In the genomic region with DNA sequence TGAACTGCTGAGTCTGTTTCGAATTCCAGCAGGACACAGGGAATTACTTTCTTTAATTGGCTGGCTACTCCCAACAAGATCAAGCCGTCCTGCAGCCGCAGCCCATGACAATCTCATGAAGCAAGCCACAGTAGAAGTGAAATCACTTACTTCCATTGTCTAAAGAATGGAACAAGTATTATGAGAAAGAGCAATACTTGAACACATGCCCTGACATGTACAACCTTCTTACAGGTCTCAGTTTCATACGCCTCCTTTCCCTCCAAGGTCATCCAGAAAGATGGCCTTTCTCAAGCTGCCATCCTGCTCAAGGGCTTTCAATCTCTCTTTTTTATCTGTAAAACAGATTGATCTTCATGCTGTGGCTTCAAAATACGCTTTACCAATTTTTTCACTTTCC, we compare ENCODE assay signal across 27 cellular contexts.
DNase-seq lines count a peak whose midpoint lies in the region; ATAC-seq, FAIRE-seq and TF ChIP-seq lines count a peak whose summit lies in the region.
"Had no signal": no experiment of that assay in that cellular context is flagged by ENCODE, and none has a peak within 500 bp of the region (broad histone marks: within the 10 kb centered on the region; RNA-seq: fewer than 3 reads in every experiment).

No MANE protein-coding gene starts in this region.

- peak overlapping the region; percentile 12 for H3K27ac Mint-ChIP-seq in T-helper 2 cell treated with Interferon-gamma antibody and Interleukin-4, amounts not matched to agents 5 μg/mL and 100 μg/mL, for 36 hours
- peak overlapping the region; percentile 63 for H3K27ac Mint-ChIP-seq in activated T-helper 17 cell treated with anti-CD3 and anti-CD28 coated beads, Interleukin-2, amount 50 U/mL, for 72 hours
- H3K27ac Mint-ChIP-seq: type B pancreatic cell had no signal

- no peak for TF ChIP-seq EP300 in HepG2 (IDR thresholded peaks at IDR 0.05; ENCODE audit: low read depth in 2 of 2, low read length in 2 of 2)
- TF ChIP-seq EP300 in HepG2 (CRISPR knock-in tag; IDR thresholded peaks at IDR 0.05; ENCODE audit: borderline replicate concordance): no peak

- POLR2A ChIA-PET in HepG2 (lab: Yijun Ruan, JAX): no interaction called here

- ATAC-seq in GM18498 (IDR thresholded peaks at IDR 0.05; ENCODE audit: unreplicated experiment) (peak; percentile 64), foreskin keratinocyte (peak; percentile 14), HepG2 (no peak), pancreas (no peak), GM21390 (IDR thresholded peaks at IDR 0.05; ENCODE audit: unreplicated experiment) (no peak)
- no peak for ATAC-seq in activated T-helper 17 cell treated with anti-CD3 and anti-CD28 coated beads, Interleukin-2, amount 50 U/mL, for 72 hours (replicated peaks)
- ATAC-seq: K562, Panc1, T-cell had no signal

- peaks cover 10% of the 10 kb centered on the region for H3K9me3 Mint-ChIP-seq in T-helper 2 cell treated with Interferon-gamma antibody and Interleukin-4, amounts not matched to agents 5 μg/mL and 100 μg/mL, for 36 hours
- no peaks in the 10 kb centered on the region for H3K9me3 Mint-ChIP-seq in activated T-helper 17 cell treated with anti-CD3 and anti-CD28 coated beads, Interleukin-2, amount 50 U/mL, for 72 hours
- H3K9me3 Mint-ChIP-seq: T-cell, type B pancreatic cell had no signal

- H3K4me1 ChIP-seq in foreskin keratinocyte: peaks cover 4% of the 10 kb centered on the region
- H3K4me1 ChIP-seq in HepG2 (ENCODE audit: insufficient read depth, low read length): peaks cover 13% of the 10 kb centered on the region
- H3K4me1 ChIP-seq in pancreas: peaks cover 0 to 4% (median 0%) of the 10 kb centered on the region in 3 donors

- intact Hi-C loops in HepG2 (cut with micrococcal nuclease; ENCODE audit: unreplicated experiment): no loop called here
- intact Hi-C loops in pancreas (cut with DNase I): no loop called here

- no peak for TF ChIP-seq POLR2A in HepG2 (IDR thresholded peaks at IDR 0.05; ENCODE audit: insufficient read depth in 1 of 2, low read depth in 2 of 2, low read length in 2 of 2)

- peaks cover 19% of the 10 kb centered on the region for H3K4me1 Mint-ChIP-seq in T-helper 2 cell treated with Interferon-gamma antibody and Interleukin-4, amounts not matched to agents 5 μg/mL and 100 μg/mL, for 36 hours (ENCODE audit: low read depth)
- H3K4me1 Mint-ChIP-seq in activated T-helper 17 cell treated with anti-CD3 and anti-CD28 coated beads, Interleukin-2, amount 50 U/mL, for 72 hours: peaks cover 22% of the 10 kb centered on the region

- no peak overlapping the region for H2AFZ ChIP-seq in HepG2 (ENCODE audit: low read length)

- H3K27me3 ChIP-seq in foreskin keratinocyte (no peaks in the 10 kb centered on the region), HepG2 (ENCODE audit: control insufficient read depth in 1 of 2, insufficient read depth in 2 of 2, low read length in 2 of 2) (no peaks in the 10 kb centered on the region), pancreas (no peaks in the 10 kb centered on the region)

- H3K27me3 Mint-ChIP-seq in T-helper 2 cell treated with Interferon-gamma antibody and Interleukin-4, amounts not matched to agents 5 μg/mL and 100 μg/mL, for 36 hours (ENCODE audit: low read depth): no peaks in the 10 kb centered on the region
- H3K27me3 Mint-ChIP-seq in activated T-helper 17 cell treated with anti-CD3 and anti-CD28 coated beads, Interleukin-2, amount 50 U/mL, for 72 hours: no peaks in the 10 kb centered on the region
- H3K27me3 Mint-ChIP-seq: T-cell, type B pancreatic cell had no signal

- H3K9me3 ChIP-seq in HepG2 (ENCODE audit: low read length) (no peaks in the 10 kb centered on the region), pancreas (no peaks in the 10 kb centered on the region)

- no TSS peak for BruUV-seq in HepG2 (replicated peaks; lab: Mats Ljungman, UMichigan)

- H3K27ac ChIP-seq in foreskin keratinocyte: no peak overlapping the region
- H3K27ac ChIP-seq in HepG2 (ENCODE audit: extremely low read length, insufficient read depth, low read length): no peak overlapping the region
- no peak overlapping the region for H3K27ac ChIP-seq in pancreas

- TF ChIP-seq RAD21 in HepG2 (CRISPR knock-in tag; IDR thresholded peaks at IDR 0.05): no peak

- peaks cover 29 to 89% of the 10 kb centered on the region in 2 experiments for H3K36me3 ChIP-seq in HepG2 (replicated peaks in 1 of 2; ENCODE audit: control insufficient read depth in 1 of 2, insufficient read depth in 2 of 2, low read length in 2 of 2)
- H3K36me3 ChIP-seq in pancreas: peaks cover 4 to 74% (median 32%) of the 10 kb centered on the region in 3 donors

- TF ChIP-seq CTCF in foreskin keratinocyte (conservative IDR thresholded peaks at IDR 0.05) (no peak), HepG2 (CRISPR knock-in tag; IDR thresholded peaks at IDR 0.05) (no peak), pancreas (IDR thresholded peaks at IDR 0.05) (no peak)

- H3K9ac ChIP-seq in HepG2 (ENCODE audit: insufficient read depth, low read depth, low read length): no peak overlapping the region

- H3K4me3 Mint-ChIP-seq in T-helper 2 cell treated with Interferon-gamma antibody and Interleukin-4, amounts not matched to agents 5 μg/mL and 100 μg/mL, for 36 hours: no peak overlapping the region
- no peak overlapping the region for H3K4me3 Mint-ChIP-seq in activated T-helper 17 cell treated with anti-CD3 and anti-CD28 coated beads, Interleukin-2, amount 50 U/mL, for 72 hours
- H3K4me3 Mint-ChIP-seq: T-cell, type B pancreatic cell had no signal

- CTCF ChIA-PET in HepG2 (lab: Yijun Ruan, JAX; ENCODE audit: low intra/inter-chr PET ratio, low total read pairs): no interaction called here

- no peaks in the 10 kb centered on the region for H3K79me2 ChIP-seq in HepG2 (ENCODE audit: insufficient read depth, low read length)

- WGBS in HepG2 (ENCODE audit: low lambda C conversion rate): 98% methylated on average over 5 of the region's 5 CpGs
- WGBS in pancreas, 2 donors: 92 to 96% methylated on average over 5 of the region's 5 CpGs

- H3K4me3 ChIP-seq in HepG2 (replicated peaks in 1 of 3; ENCODE audit: insufficient read depth in 1 of 3, low read depth in 2 of 3, low read length in 3 of 3) (no peak overlapping the region), pancreas (no peak overlapping the region)
- H3K4me3 ChIP-seq: K562, lung had no signal

- H3K36me3 Mint-ChIP-seq in T-helper 2 cell treated with Interferon-gamma antibody and Interleukin-4, amounts not matched to agents 5 μg/mL and 100 μg/mL, for 36 hours (ENCODE audit: low read depth): peaks cover 78% of the 10 kb centered on the region
- peaks cover 75% of the 10 kb centered on the region for H3K36me3 Mint-ChIP-seq in activated T-helper 17 cell treated with anti-CD3 and anti-CD28 coated beads, Interleukin-2, amount 50 U/mL, for 72 hours (ENCODE audit: low read depth)

- no peak for FAIRE-seq in HepG2 (lab: Jason Lieb, UNC)
- no peak for FAIRE-seq in pancreas (lab: Jason Lieb, UNC)
- FAIRE-seq: astrocyte, K562 had no signal

- DNase-seq in T-helper 2 cell treated with Interferon-gamma antibody and Interleukin-4, amounts not matched to agents 5 μg/mL and 100 μg/mL, for 36 hours (ENCODE audit: low spot score): no peak
- DNase-seq in T-helper 2 cell: no peak
- peak; percentile 33 to 71 for DNase-seq in foreskin keratinocyte
- no peak for DNase-seq in HepG2 (ENCODE audit: low spot score)
- no peak for DNase-seq in pancreas
- DNase-seq: activated gamma-delta T cell; cerebellar nuclear complex; DND-41; erythroblast; foreskin melanocyte; HCEC 1CT; MM.1S; NCI-H1436 treated with DMSO at 0.1 percent for 48 hours; NCI-H2171; NCI-H524 treated with DMSO at 0.1 percent for 48 hours; retina; SIG-M5; stimulated activated CD4-positive, alpha-beta T cell treated with anti-CD3 and anti-CD28 coated beads, Interleukin-12 subunit alpha, Interleukin-12 subunit beta, amount 100 ng/mL, for 4 hours; T-cell had no signal

- in situ Hi-C loops in HepG2 (cut with HindIII; ENCODE audit: extremely low pct_ligation_motif_present, low pct_unique_long_range_greater_than_20kb): no loop called here

- H4K20me1 ChIP-seq in HepG2 (ENCODE audit: insufficient read depth, low read length): no peaks in the 10 kb centered on the region

- H3K4me2 ChIP-seq in HepG2 (ENCODE audit: low read depth, low read length): no peak overlapping the region

TF ChIP-seq in HepG2, 621 proteins besides CTCF, POLR2A, EP300 and RAD21 (continues in another document):
- TF ChIP-seq ZKSCAN1 (IDR thresholded peaks at IDR 0.05; ENCODE audit: low read length) (no peak), RXRB (CRISPR knock-in tag; IDR thresholded peaks at IDR 0.05; ENCODE audit: borderline replicate concordance) (no peak), IKZF1 (IDR thresholded peaks at IDR 0.05) (no peak), HMGXB3 (CRISPR knock-in tag; IDR thresholded peaks at IDR 0.05; ENCODE audit: borderline replicate concordance) (no peak)

Comparison
In these comparisons a context has a peak if more than half of its experiments do, and no peak if none do; other contexts are left out.
1. DNase-seq: peak in foreskin keratinocyte (2 of 2); none in T-helper 2 cell treated with Interferon-gamma antibody and Interleukin-4, amounts not matched to agents 5 μg/mL and 100 μg/mL, for 36 hours (single experiment), T-helper 2 cell (0 of 5), HepG2 (single experiment) and pancreas (0 of 6).
2. ATAC-seq: peak in GM18498 (single experiment) and foreskin keratinocyte (single experiment); none in activated T-helper 17 cell treated with anti-CD3 and anti-CD28 coated beads, Interleukin-2, amount 50 U/mL, for 72 hours (single experiment), HepG2 (single experiment), pancreas (0 of 4) and GM21390 (single experiment).